In the genomic region with DNA sequence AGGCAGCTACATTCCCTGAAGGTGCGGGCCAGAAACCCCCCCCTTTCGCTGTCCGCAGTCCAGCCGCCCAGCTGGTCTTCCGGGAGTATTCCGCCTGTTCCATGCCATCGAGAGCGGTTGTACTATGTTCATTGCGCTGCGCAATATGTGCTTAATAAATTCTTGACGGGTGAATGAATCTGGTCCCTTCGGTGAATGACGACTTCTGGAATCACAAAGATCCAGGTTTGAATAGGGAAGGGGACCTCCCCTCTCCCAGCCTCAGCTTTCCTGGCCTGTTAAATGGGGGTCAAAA, we compare ENCODE assay signal across 8 cellular contexts. TPM values are rescaled to one million over a fixed set of nuclear protein-coding genes. Genes with fewer than 3 reads are reported as not detected.
DNase-seq lines count a peak whose midpoint lies in the region; ATAC-seq and TF ChIP-seq lines count a peak whose summit lies in the region.

No MANE protein-coding gene starts in this region.

- H3K36me3 ChIP-seq in brain microvascular endothelial cell (replicated peaks) (peaks cover 7% of the 10 kb centered on the region), mesendoderm (ENCODE audit: control insufficient read depth, insufficient read depth, low read length) (no peaks in the 10 kb centered on the region), vagina (peaks cover 0 to 3% of the 10 kb centered on the region in 2 donors)

- no peak for TF ChIP-seq POLR2A in vagina (IDR thresholded peaks at IDR 0.05)

- intact Hi-C loops in right cardiac atrium (cut with DNase I) (no loop called here), left ventricle myocardium superior (cut with micrococcal nuclease) (no loop called here), vagina (cut with DNase I) (loop anchor here (5.0 kb wide), 1 partner anchor 87 kb away; a partner anchor contains a TSS)

- no peaks in the 10 kb centered on the region for H3K79me1 ChIP-seq in mesendoderm (ENCODE audit: low read length)

- no peak for TF ChIP-seq CTCF in brain microvascular endothelial cell (IDR thresholded peaks at IDR 0.05; ENCODE audit: low read depth, low read length, missing control alignments)
- TF ChIP-seq CTCF in vagina (IDR thresholded peaks at IDR 0.05), result no peak

- H2BK15ac ChIP-seq in mesendoderm (replicated peaks; ENCODE audit: low read depth), result no peak overlapping the region

- H3K4ac ChIP-seq in mesendoderm (ENCODE audit: low read depth, low read length), result no peak overlapping the region

- H2BK120ac ChIP-seq in mesendoderm (ENCODE audit: low read depth, low read length), result no peak overlapping the region

- ATAC-seq in right cardiac atrium (no peak), left ventricle myocardium superior (no peak)

- DNase-seq in right cardiac atrium (no peak), left ventricle myocardium superior (no peak), brain microvascular endothelial cell (no peak), mesendoderm (no peak), vagina (ENCODE audit: extremely low spot score in 2 of 2) (no peak), NCI-H2171 (lab: John Stamatoyannopoulos, UW) (no peak)
- DNase-seq in stimulated activated naive CD4-positive, alpha-beta T cell (lab: John Stamatoyannopoulos, UW), result no peak
- no peak for DNase-seq in stimulated activated naive CD4-positive, alpha-beta T cell treated with Interleukin-2 at 50 U/mL for 16 hours (lab: John Stamatoyannopoulos, UW)

- H3K27me3 ChIP-seq in right cardiac atrium (ENCODE audit: control insufficient read depth, insufficient read depth), result no peaks in the 10 kb centered on the region
- no peaks in the 10 kb centered on the region for H3K27me3 ChIP-seq in brain microvascular endothelial cell (replicated peaks)
- H3K27me3 ChIP-seq in mesendoderm (ENCODE audit: insufficient read depth, low read length, poor library complexity), result no peaks in the 10 kb centered on the region
- H3K27me3 ChIP-seq in vagina, result no peaks in the 10 kb centered on the region

- no peak overlapping the region for H2BK5ac ChIP-seq in mesendoderm (ENCODE audit: low read length)

- H3K4me1 ChIP-seq in right cardiac atrium (ENCODE audit: control insufficient read depth, insufficient read depth, low read length) (peaks cover 4% of the 10 kb centered on the region), mesendoderm (ENCODE audit: control insufficient read depth, low read depth, low read length) (peaks cover 4% of the 10 kb centered on the region), vagina (peaks cover 15% of the 10 kb centered on the region)

- peak overlapping the region; percentile 52 for H3K9ac ChIP-seq in mesendoderm (ENCODE audit: low read length)

- in situ Hi-C loops in brain microvascular endothelial cell (cut with HindIII; ENCODE audit: low pct_ligation_motif_present, low sequenced_read_pairs), result no loop called here

- peak overlapping the region; percentile 78 for H3K56ac ChIP-seq in mesendoderm (ENCODE audit: low read length)

- H4K8ac ChIP-seq in mesendoderm (ENCODE audit: low read depth, low read length), result no peak overlapping the region

- no peak overlapping the region for H2AK5ac ChIP-seq in mesendoderm (ENCODE audit: low read length)

- no peak overlapping the region for H3K4me2 ChIP-seq in mesendoderm (ENCODE audit: low read length)

- H3K9me3 ChIP-seq in right cardiac atrium (ENCODE audit: control insufficient read depth, low read length), result no peaks in the 10 kb centered on the region
- no peaks in the 10 kb centered on the region for H3K9me3 ChIP-seq in vagina

- H4K5ac ChIP-seq in mesendoderm (ENCODE audit: low read length), result no peak overlapping the region

- H3K23ac ChIP-seq in mesendoderm (ENCODE audit: low read length), result no peak overlapping the region

- peak overlapping the region; percentile 83 for H3K27ac ChIP-seq in right cardiac atrium (ENCODE audit: low read length)
- no peak overlapping the region for H3K27ac ChIP-seq in brain microvascular endothelial cell
- H3K27ac ChIP-seq in mesendoderm (ENCODE audit: low read depth, low read length), result no peak overlapping the region
- H3K27ac ChIP-seq in vagina, result peak overlapping the region; percentile 64

- H3K79me2 ChIP-seq in mesendoderm (ENCODE audit: control insufficient read depth, insufficient read depth, low read length), result peaks cover 9% of the 10 kb centered on the region

- WGBS in right cardiac atrium, result 12% methylated on average over 13 of the region's 13 CpGs
- WGBS in mesendoderm (ENCODE audit: extremely low coverage, insufficient coverage, low lambda C conversion rate), result no CpG with 5 or more reads among the region's 13 CpGs

- no peak overlapping the region for H3K18ac ChIP-seq in mesendoderm (ENCODE audit: low read length)

- no peak overlapping the region for H3K4me3 ChIP-seq in right cardiac atrium (ENCODE audit: low read length)
- H3K4me3 ChIP-seq in brain microvascular endothelial cell (ENCODE audit: low read depth, low read length), result peak overlapping the region; percentile 34
- no peak overlapping the region for H3K4me3 ChIP-seq in mesendoderm (ENCODE audit: low read length)
- H3K4me3 ChIP-seq in vagina, result no peak overlapping the region

RNA-seq across cellular contexts. Expression of a gene that starts 0.8 kb away (rescaled TPM):
- total RNA-seq in right cardiac atrium (10 to 100 TPM; 26.4 to 37.8 (median 28.3) TPM), left ventricle myocardium superior (18.5 TPM), vagina (87.4 TPM)
- 21.4 TPM for polyA plus RNA-seq in right cardiac atrium
- 28.5 TPM for polyA plus RNA-seq in mesendoderm (2013, experiment 1 of 2)
- 28.8 TPM for polyA plus RNA-seq in mesendoderm (2013, experiment 2 of 2)

RNA-seq across cellular contexts. Expression of a gene that starts 14.9 kb away (rescaled TPM):
- 1 to 10 TPM; 1.6 to 2.7 (median 1.9) TPM for total RNA-seq in right cardiac atrium
- polyA plus RNA-seq in right cardiac atrium, result 1.2 TPM
- 1.7 TPM for total RNA-seq in left ventricle myocardium superior
- 10.5 TPM for polyA plus RNA-seq in mesendoderm (2013, experiment 1 of 2)
- polyA plus RNA-seq in mesendoderm (2013, experiment 2 of 2), result 10.8 TPM
- 8.6 TPM for total RNA-seq in vagina

RNA-seq across cellular contexts. Expression of a gene that starts 29.9 kb away (rescaled TPM):
- 10 to 100 TPM; 14.2 to 20.2 (median 17.6) TPM for total RNA-seq in right cardiac atrium
- 23.4 TPM for polyA plus RNA-seq in right cardiac atrium
- 6.3 TPM for total RNA-seq in left ventricle myocardium superior
- polyA plus RNA-seq in mesendoderm (2013, experiment 1 of 2), result 11.3 TPM
- 10.4 TPM for polyA plus RNA-seq in mesendoderm (2013, experiment 2 of 2)
- 24.1 TPM for total RNA-seq in vagina

RNA-seq across cellular contexts. Expression of a gene that starts 35.8 kb away (rescaled TPM):
- total RNA-seq in right cardiac atrium (10 to 100 TPM; 70.0 to 81.1 (median 79.8) TPM), left ventricle myocardium superior (65.4 TPM), vagina (72.7 TPM)
- 82.5 TPM for polyA plus RNA-seq in right cardiac atrium
- polyA plus RNA-seq in mesendoderm (2013, experiment 1 of 2), result 26.2 TPM
- 25.9 TPM for polyA plus RNA-seq in mesendoderm (2013, experiment 2 of 2)

RNA-seq across cellular contexts. Expression of a gene that starts 41.9 kb away (rescaled TPM):
- 10 to 100 TPM; 24.0 to 34.1 (median 27.8) TPM for total RNA-seq in right cardiac atrium
- 20.6 TPM for polyA plus RNA-seq in right cardiac atrium
- 18.1 TPM for total RNA-seq in left ventricle myocardium superior
- polyA plus RNA-seq in mesendoderm (2013, experiment 1 of 2), result 16.5 TPM
- 17.5 TPM for polyA plus RNA-seq in mesendoderm (2013, experiment 2 of 2)
- total RNA-seq in vagina, result 27.5 TPM

Comparison
In these comparisons a context has a peak if more than half of its experiments do, and no peak if none do; other contexts are left out.
1. H3K27ac ChIP-seq: peak in right cardiac atrium (single experiment) and vagina (single experiment); none in brain microvascular endothelial cell (single experiment) and mesendoderm (single experiment).